Comparison of ENCODE assay signal across 6 cellular contexts in genomic region chr10:7282457-7282856, GRCh38.
"Had no signal": no experiment of that assay in that cellular context is flagged by ENCODE, and none has a peak within 500 bp of the region (broad histone marks: within the 10 kb centered on the region; RNA-seq: fewer than 3 reads in every experiment).

No MANE protein-coding gene starts in this region.

- H2AFZ ChIP-seq: GM23338 had no signal

- H3K4me2 ChIP-seq: GM23338 had no signal

- H3K4me3 ChIP-seq: GM23338 had no signal

- H3K27ac ChIP-seq: HL-60 had no signal

- DNase-seq: H9, HCEC 1CT, HFFc6, KBM-7 had no signal
